25 cellular contexts compared by ENCODE assay signal in genomic region chr4:164239976-164240375, GRCh38.
"Had no signal": no experiment of that assay in that cellular context is flagged by ENCODE, and none has a peak within 500 bp of the region (broad histone marks: within the 10 kb centered on the region; RNA-seq: fewer than 3 reads in every experiment).

No MANE protein-coding gene starts in this region.

- H3K9ac ChIP-seq: KMS-11 had no signal

- ATAC-seq: activated T-helper 17 cell treated with anti-CD3 and anti-CD28 coated beads, Interleukin-2, amount 50 U/mL, for 72 hours; body of pancreas; Panc1; Right ventricle myocardium inferior; T-cell had no signal

- H3K4me2 ChIP-seq: KMS-11 had no signal

- DNase-seq: activated CD4-positive, alpha-beta memory T cell treated with anti-CD3 and anti-CD28 coated beads, Interleukin-2, amount 10 ng/mL, durations not matched to agents 7 days and 5 days; activated CD4-positive, alpha-beta T cell treated with anti-CD3 and anti-CD28 coated beads, Interleukin-2, amount 10 ng/mL, durations not matched to agents 7 days and 5 days; activated CD4-positive, CD25-positive, alpha-beta regulatory T cell; activated gamma-delta T cell; activated naive CD4-positive, alpha-beta T cell treated with anti-CD3 and anti-CD28 coated beads for 36 hours; activated T-cell treated with anti-CD3 and anti-CD28 coated beads for 4 hours; activated T-cell treated with anti-CD3 and anti-CD28 coated beads, Interleukin-2, amount 50 U/mL, for 48 hours; body of pancreas; cerebellar nuclear complex; NCI-H1417; NCI-H1930; NCI-H2171; NCI-H226; NCI-H526; NCI-H774; RPMI8226; T-cell; T-helper 2 cell; T1000 had no signal

- H3K4me1 ChIP-seq: body of pancreas had no signal

- H3K9me3 ChIP-seq: body of pancreas had no signal

- H3K27me3 ChIP-seq: body of pancreas had no signal

- H3K27ac ChIP-seq: body of pancreas, KMS-11, SK-N-MC, VCaP had no signal

- H3K4me3 ChIP-seq: body of pancreas, SK-N-MC had no signal
